In genomic region chr7:138513344-138513871, GRCh38 we compare ENCODE assay signal across 19 cellular contexts. TPM values are rescaled to one million over a fixed set of nuclear protein-coding genes. Genes with fewer than 3 reads are reported as not detected.
A peak's percentile ranks its signal among the peaks of the same experiment; 100 is the strongest.
DNase-seq lines count a peak whose midpoint lies in the region; ATAC-seq and TF ChIP-seq lines count a peak whose summit lies in the region.
"Had no signal": no experiment of that assay in that cellular context is flagged by ENCODE, and none has a peak within 500 bp of the region (broad histone marks: within the 10 kb centered on the region; RNA-seq: fewer than 3 reads in every experiment).

No MANE protein-coding gene starts in this region.

- ATAC-seq in left lobe of liver (peak; percentile 20), HG02759 (IDR thresholded peaks at IDR 0.05; ENCODE audit: unreplicated experiment) (no peak)
- no peak for ATAC-seq in activated naive CD4-positive, alpha-beta T cell treated with anti-CD3 and anti-CD28 coated beads, Interleukin-2, amount 50 U/mL, for 72 hours
- ATAC-seq: Right ventricle myocardium inferior had no signal

- no peak overlapping the region for H3K4me2 ChIP-seq in trophoblast cell (ENCODE audit: low read length)
- H3K4me2 ChIP-seq: BLaER1 treated with 17β-estradiol and CSF1 and Interleukin-3, amounts not matched to agents 10 nM and 100 nM had no signal

- H3K4me1 ChIP-seq in cardiac muscle cell (ENCODE audit: low read depth) = no peaks in the 10 kb centered on the region
- no peaks in the 10 kb centered on the region for H3K4me1 ChIP-seq in right atrium auricular region
- peaks cover 3 to 6% of the 10 kb centered on the region in 2 experiments for H3K4me1 ChIP-seq in trophoblast cell (ENCODE audit: control insufficient read depth in 1 of 2, insufficient read depth in 2 of 2, low read length in 2 of 2)
- H3K4me1 ChIP-seq in uterus = no peaks in the 10 kb centered on the region

- no peak overlapping the region for H4K8ac ChIP-seq in trophoblast cell (ENCODE audit: low read depth, low read length)

- no peak overlapping the region for H3K23ac ChIP-seq in trophoblast cell (ENCODE audit: low read length)

- H3K4me3 ChIP-seq in cardiac muscle cell (no peak overlapping the region), right atrium auricular region (no peak overlapping the region), trophoblast cell (ENCODE audit: low read depth, low read length) (no peak overlapping the region), uterus (no peak overlapping the region)
- H3K4me3 ChIP-seq: BLaER1 treated with 17β-estradiol and CSF1 and Interleukin-3, amounts not matched to agents 10 nM and 100 nM; MG63 had no signal

- no peak for TF ChIP-seq POLR2A in uterus (IDR thresholded peaks at IDR 0.05)

- no peak overlapping the region for H3K14ac ChIP-seq in trophoblast cell (ENCODE audit: low read length)

- no peak for TF ChIP-seq CTCF in cardiac muscle cell (IDR thresholded peaks at IDR 0.05; ENCODE audit: low read depth, low read length)
- TF ChIP-seq CTCF in right atrium auricular region (IDR thresholded peaks at IDR 0.05) = no peak
- TF ChIP-seq CTCF in uterus (IDR thresholded peaks at IDR 0.05) = no peak

- no peak overlapping the region for H2AK5ac ChIP-seq in trophoblast cell (ENCODE audit: low read length)

- no peak overlapping the region for H2BK120ac ChIP-seq in trophoblast cell (ENCODE audit: insufficient read depth, low read length, poor library complexity)

- no peak overlapping the region for H2AFZ ChIP-seq in trophoblast cell (ENCODE audit: insufficient read depth, low read length, poor library complexity)

- no peak overlapping the region for H4K91ac ChIP-seq in trophoblast cell (ENCODE audit: low read depth, low read length)

- no peak overlapping the region for H3K9ac ChIP-seq in trophoblast cell (ENCODE audit: low read length)
- H3K9ac ChIP-seq: BLaER1 treated with 17β-estradiol and CSF1 and Interleukin-3, amounts not matched to agents 10 nM and 100 nM had no signal

- H3K36me3 Mint-ChIP-seq in activated naive CD4-positive, alpha-beta T cell treated with anti-CD3 and anti-CD28 coated beads, Interleukin-2, amount 50 U/mL, for 72 hours = peaks cover 23 to 56% of the 10 kb centered on the region in 2 donors

- H3K27ac Mint-ChIP-seq in activated naive CD4-positive, alpha-beta T cell treated with anti-CD3 and anti-CD28 coated beads, Interleukin-2, amount 50 U/mL, for 72 hours = no peak overlapping the region

- H3K4ac ChIP-seq in trophoblast cell (ENCODE audit: low read depth, low read length) = peak overlapping the region; percentile 10

- intact Hi-C loops in uterus (cut with DNase I; ENCODE audit: low total_unique reads) = no loop called here

- H4K12ac ChIP-seq in trophoblast cell (ENCODE audit: low read depth, low read length) = no peak overlapping the region

- H3K9me3 ChIP-seq in cardiac muscle cell (ENCODE audit: low read depth) = no peaks in the 10 kb centered on the region
- H3K9me3 ChIP-seq in right atrium auricular region = no peaks in the 10 kb centered on the region
- H3K9me3 ChIP-seq in trophoblast cell (ENCODE audit: insufficient read depth, low read depth, low read length) = peaks cover 9% of the 10 kb centered on the region
- H3K9me3 ChIP-seq in uterus = no peaks in the 10 kb centered on the region
- H3K9me3 ChIP-seq: MG63 had no signal

- H3K36me3 ChIP-seq in cardiac muscle cell = peaks cover 32% of the 10 kb centered on the region
- H3K36me3 ChIP-seq in right atrium auricular region = peaks cover 5% of the 10 kb centered on the region
- H3K36me3 ChIP-seq in trophoblast cell (ENCODE audit: control insufficient read depth in 1 of 2, insufficient read depth in 2 of 2, low read length in 2 of 2) = peaks cover 31 to 40% of the 10 kb centered on the region in 2 experiments
- H3K36me3 ChIP-seq in uterus = no peaks in the 10 kb centered on the region
- H3K36me3 ChIP-seq: MG63 had no signal

- no peaks in the 10 kb centered on the region for H3K79me1 ChIP-seq in trophoblast cell (ENCODE audit: low read length)

- no peak overlapping the region for H2BK12ac ChIP-seq in trophoblast cell (ENCODE audit: low read length)

- H3K27ac ChIP-seq in cardiac muscle cell (peak overlapping the region; percentile 65), right atrium auricular region (no peak overlapping the region), trophoblast cell (ENCODE audit: low read depth, low read length) (no peak overlapping the region), uterus (no peak overlapping the region)
- H3K27ac ChIP-seq: BLaER1 treated with 17β-estradiol and CSF1 and Interleukin-3, amounts not matched to agents 10 nM and 100 nM had no signal

- no CpG with 5 or more reads among the region's 4 CpGs for WGBS in trophoblast cell (ENCODE audit: extremely low coverage, insufficient coverage, insufficient read length)

- DNase-seq in cardiac muscle cell (ENCODE audit: low read depth in 1 of 2, low spot score in 1 of 2) (no peak), right atrium auricular region (ENCODE audit: low spot score) (no peak), left lobe of liver (ENCODE audit: low spot score) (no peak), trophoblast cell (no peak), uterus (no peak)
- DNase-seq in activated naive CD4-positive, alpha-beta T cell treated with anti-CD3 and anti-CD28 coated beads, Interleukin-2, amount 50 U/mL, for 72 hours (ENCODE audit: low spot score in 2 of 2) = no peak
- DNase-seq: 8988T; CD4-positive, alpha-beta memory T cell; DMS53; GDM1; MG63; NCI-H1417; NCI-H1694 treated with DMSO at 0.1 percent for 48 hours; NCI-H446; NCI-H526; OCI-M1 had no signal

- no peaks in the 10 kb centered on the region for H3K79me2 ChIP-seq in trophoblast cell (ENCODE audit: control insufficient read depth, insufficient read depth, low read length, poor library complexity)

- H3K9me3 Mint-ChIP-seq in activated naive CD4-positive, alpha-beta T cell treated with anti-CD3 and anti-CD28 coated beads, Interleukin-2, amount 50 U/mL, for 72 hours = peaks cover 0 to 10% of the 10 kb centered on the region in 2 donors

- H3K18ac ChIP-seq in trophoblast cell (ENCODE audit: low read length) = no peak overlapping the region

- H2BK5ac ChIP-seq in trophoblast cell (ENCODE audit: low read depth, low read length, poor library complexity) = no peak overlapping the region

- H3K27me3 ChIP-seq in cardiac muscle cell (no peaks in the 10 kb centered on the region), right atrium auricular region (no peaks in the 10 kb centered on the region), trophoblast cell (ENCODE audit: insufficient read depth, low read length) (no peaks in the 10 kb centered on the region), uterus (no peaks in the 10 kb centered on the region)
- H3K27me3 ChIP-seq: BLaER1 treated with 17β-estradiol and CSF1 and Interleukin-3, amounts not matched to agents 10 nM and 100 nM; MG63 had no signal

RNA-seq across cellular contexts. Expression of gene TRIM24, which starts 53.3 kb away (rescaled TPM):
- total RNA-seq in cardiac muscle cell (79.5 and 99.2 TPM in 2 replicates), right atrium auricular region (10 to 100 TPM; 14.2 to 16.4 TPM), left lobe of liver (16.4 TPM), uterus (10 to 100 TPM in 2 of 4 donors, 1 to 10 TPM in 2; 5.9 to 20.6 (median 14.7) TPM)
- polyA plus RNA-seq in cardiac muscle cell = 113 and 130 TPM in 2 replicates
- polyA plus RNA-seq in trophoblast cell (2013) = 111 and 117 TPM in 2 replicates
- total RNA-seq in activated naive CD4-positive, alpha-beta T cell treated with anti-CD3 and anti-CD28 coated beads, Interleukin-2, amount 50 U/mL, for 72 hours = 10 to 100 TPM; 14.3 to 15.4 TPM
